8 cellular contexts compared by ENCODE assay signal in genomic region chr16:11586856-11587642, GRCh38. TPM values are rescaled to one million over a fixed set of nuclear protein-coding genes. Genes with fewer than 3 reads are reported as not detected.
DNase-seq lines count a peak whose midpoint lies in the region; ATAC-seq and TF ChIP-seq lines count a peak whose summit lies in the region.

LITAF (minus strand) TSS chr16:11586919; CDS start chr16:11556730, 30,189 bp downstream.

- H3K4me3 ChIP-seq in KMS-11 (IDR thresholded peaks at IDR 0.05; ENCODE audit: insufficient read depth, low read depth, low read length), result no peak within 1 kb of the TSS

- TF ChIP-seq CTCF in KMS-11 (conservative IDR thresholded peaks at IDR 0.05; ENCODE audit: low read depth, low read length), result no peak

- DNase-seq in DMS 273 treated with DMSO at 0.1 percent for 48 hours (lab: John Stamatoyannopoulos, UW) (peak; percentile 4), left lobe of liver (ENCODE audit: low spot score) (peak; percentile 75), SK-N-DZ (ENCODE audit: low spot score) (no peak)
- DNase-seq in activated CD4-positive, alpha-beta T cell treated with anti-CD3 and anti-CD28 coated beads for 1 hour, result peak; percentile 33
- DNase-seq in stimulated activated CD4-positive, alpha-beta T cell treated with anti-CD3 and anti-CD28 coated beads, Interleukin-4, amount 100 ng/mL, for 4 hours, result peak; percentile 43 to 62

- peak; percentile 41 for ATAC-seq in GM21515 (IDR thresholded peaks at IDR 0.05; ENCODE audit: unreplicated experiment)
- peak; percentile 87 for ATAC-seq in left lobe of liver

- peak within 1 kb of the TSS; percentile 99 for H2AFZ ChIP-seq in KMS-11 (ENCODE audit: low read depth)

- 0 out of 2 replicates have a peak, but pooled peaks cover 3% of the 10 kb centered on the region for H3K27me3 ChIP-seq in KMS-11 (ENCODE audit: insufficient read depth, low read depth)

- H3K9ac ChIP-seq in KMS-11, result peak within 1 kb of the TSS; percentile 72

- H3K4me2 ChIP-seq in KMS-11, result peak within 1 kb of the TSS; percentile 86

- H3K27ac ChIP-seq in KMS-11 (peak within 1 kb of the TSS; percentile 35), cingulate gyrus (ENCODE audit: low read depth, low read length) (peak within 1 kb of the TSS; percentile 88)

- H3K79me2 ChIP-seq in KMS-11 (ENCODE audit: insufficient read depth, low read depth), result peaks cover 24% of the 10 kb centered on the region; the same call in 1 of the 2 replicates

- H4K20me1 ChIP-seq in KMS-11 (ENCODE audit: insufficient read depth), result no peaks in the 10 kb centered on the region

- H3K36me3 ChIP-seq in KMS-11 (ENCODE audit: insufficient read depth), result no peaks in the 10 kb centered on the region

- H3K4me1 ChIP-seq in KMS-11 (ENCODE audit: low read depth, poor library complexity, severe bottlenecking), result peaks cover 49% of the 10 kb centered on the region

RNA-seq across cellular contexts. Expression of gene LITAF, which starts in this region (rescaled TPM):
- total RNA-seq in left lobe of liver, result 47.0 TPM
- 0.60 and 0.96 TPM in 2 replicates for polyA plus RNA-seq in SK-N-DZ (2014; cell fraction: cytosol; rRNA removed)
- polyA plus RNA-seq in SK-N-DZ (2014; cell fraction: nucleus; rRNA removed), result 0.37 TPM in 1 of 2 replicates, not detected in the other
